ENCODE assay signal across 15 cellular contexts in genomic region chr16:57538235-57538711, GRCh38. TPM values are rescaled to one million over a fixed set of nuclear protein-coding genes. Genes with fewer than 3 reads are reported as not detected.
DNase-seq lines count a peak whose midpoint lies in the region; ATAC-seq and TF ChIP-seq lines count a peak whose summit lies in the region.
"Had no signal": no experiment of that assay in that cellular context is flagged by ENCODE, and none has a peak within 500 bp of the region (broad histone marks: within the 10 kb centered on the region; RNA-seq: fewer than 3 reads in every experiment).

No MANE protein-coding gene starts in this region.

- H3K9me3 ChIP-seq in neural progenitor cell (ENCODE audit: low read depth): no peaks in the 10 kb centered on the region
- H3K9me3 ChIP-seq: body of pancreas, esophagus squamous epithelium, tibial artery had no signal

- no peak overlapping the region for H2AFZ ChIP-seq in neural progenitor cell (replicated peaks)

- peaks cover 9% of the 10 kb centered on the region for H3K79me2 ChIP-seq in neural progenitor cell (ENCODE audit: low read depth)

- H3K27me3 ChIP-seq in neural progenitor cell: no peaks in the 10 kb centered on the region
- H3K27me3 ChIP-seq: body of pancreas, esophagus squamous epithelium, tibial artery had no signal

- H3K4me3 Mint-ChIP-seq in neural progenitor cell: peak overlapping the region; percentile 84

- peak overlapping the region; percentile 91 to 96 for H3K27ac Mint-ChIP-seq in activated naive CD4-positive, alpha-beta T cell treated with anti-CD3 and anti-CD28 coated beads, Interleukin-2, amount 50 U/mL, for 72 hours
- H3K27ac Mint-ChIP-seq in neural progenitor cell: no peak overlapping the region

- H3K4me1 ChIP-seq in neural progenitor cell: peaks cover 9% of the 10 kb centered on the region

- H4K20me1 ChIP-seq in neural progenitor cell (ENCODE audit: low read depth): no peaks in the 10 kb centered on the region

- peak overlapping the region; percentile 9; the same call in 1 of the 2 replicates for H3K4me3 ChIP-seq in GM08714 (ENCODE audit: low read length)
- no peak overlapping the region for H3K4me3 ChIP-seq in neural progenitor cell
- H3K4me3 ChIP-seq: body of pancreas, esophagus squamous epithelium, tibial artery had no signal

- no peak for DNase-seq in activated naive CD4-positive, alpha-beta T cell treated with anti-CD3 and anti-CD28 coated beads, Interleukin-2, amount 50 U/mL, for 72 hours (ENCODE audit: low spot score in 2 of 2)
- no peak for DNase-seq in neural progenitor cell (ENCODE audit: low spot score)
- no peak for DNase-seq in HPDE6-E6E7 (ENCODE audit: extremely low spot score)
- DNase-seq in glomerular visceral epithelial cell (ENCODE audit: extremely low spot score): no peak
- no peak for DNase-seq in NCI-H1436 (lab: John Stamatoyannopoulos, UW)
- DNase-seq: DMS153; esophagus squamous epithelium; NCI-H2227 treated with DMSO at 0.1 percent for 48 hours; stimulated activated CD4-positive, alpha-beta T cell treated with anti-CD3 and anti-CD28 coated beads, Interleukin-2, amount 100 ng/mL, for 48 hours had no signal

- no peak overlapping the region for H3K27ac ChIP-seq in neural progenitor cell
- H3K27ac ChIP-seq: body of pancreas, tibial artery had no signal

- TF ChIP-seq CTCF in neural progenitor cell (IDR thresholded peaks at IDR 0.05): no peak

- H3K27me3 Mint-ChIP-seq in neural progenitor cell (ENCODE audit: insufficient read depth, low read depth): peaks cover 7% of the 10 kb centered on the region

- H3K4me2 ChIP-seq in neural progenitor cell: no peak overlapping the region

- H3K36me3 Mint-ChIP-seq in activated naive CD4-positive, alpha-beta T cell treated with anti-CD3 and anti-CD28 coated beads, Interleukin-2, amount 50 U/mL, for 72 hours: no peaks in the 10 kb centered on the region
- H3K36me3 Mint-ChIP-seq in neural progenitor cell: no peaks in the 10 kb centered on the region

- H3K9ac ChIP-seq in neural progenitor cell: no peak overlapping the region

- H3K9me3 Mint-ChIP-seq in activated naive CD4-positive, alpha-beta T cell treated with anti-CD3 and anti-CD28 coated beads, Interleukin-2, amount 50 U/mL, for 72 hours: no peaks in the 10 kb centered on the region
- H3K9me3 Mint-ChIP-seq in neural progenitor cell: no peaks in the 10 kb centered on the region

- peaks cover 20% of the 10 kb centered on the region for H3F3A ChIP-seq in neural progenitor cell (ENCODE audit: low read depth)

- H3K4me1 Mint-ChIP-seq in neural progenitor cell: peaks cover 33% of the 10 kb centered on the region

- H3K36me3 ChIP-seq in neural progenitor cell: no peaks in the 10 kb centered on the region
- H3K36me3 ChIP-seq: esophagus squamous epithelium, tibial artery had no signal

- peak; percentile 17 for ATAC-seq in HG02870 (IDR thresholded peaks at IDR 0.05; ENCODE audit: unreplicated experiment)
- ATAC-seq in activated naive CD4-positive, alpha-beta T cell treated with anti-CD3 and anti-CD28 coated beads, Interleukin-2, amount 50 U/mL, for 72 hours: peak; percentile 9 to 29
- no peak for ATAC-seq in GM18858 (IDR thresholded peaks at IDR 0.05; ENCODE audit: unreplicated experiment)
- ATAC-seq: body of pancreas, Right ventricle myocardium inferior had no signal

RNA-seq across cellular contexts. Expression of gene CCDC102A, which starts 1.9 kb away (rescaled TPM):
- total RNA-seq in activated naive CD4-positive, alpha-beta T cell treated with anti-CD3 and anti-CD28 coated beads, Interleukin-2, amount 50 U/mL, for 72 hours: 10 to 100 TPM in 1 of 2 donors, 1 to 10 TPM in 1; 5.4 to 13.9 TPM
- total RNA-seq in neural progenitor cell (ENCODE audit: low replicate concordance): 3.9 and 12.8 TPM in 2 replicates

RNA-seq across cellular contexts. Expression of gene ADGRG5, which starts 4.2 kb away (rescaled TPM):
- total RNA-seq in activated naive CD4-positive, alpha-beta T cell treated with anti-CD3 and anti-CD28 coated beads, Interleukin-2, amount 50 U/mL, for 72 hours: 1 to 10 TPM; 2.6 to 5.3 TPM
- 2.2 and 3.1 TPM in 2 replicates for total RNA-seq in neural progenitor cell (ENCODE audit: low replicate concordance)

RNA-seq across cellular contexts. Expression of gene DOK4, which starts 52.0 kb away (rescaled TPM):
- total RNA-seq in activated naive CD4-positive, alpha-beta T cell treated with anti-CD3 and anti-CD28 coated beads, Interleukin-2, amount 50 U/mL, for 72 hours: 1 to 10 TPM; 7.1 to 7.7 TPM
- total RNA-seq in neural progenitor cell (ENCODE audit: low replicate concordance): 10.5 and 27.4 TPM in 2 replicates
